13 cellular contexts compared by ENCODE assay signal in the genomic region with DNA sequence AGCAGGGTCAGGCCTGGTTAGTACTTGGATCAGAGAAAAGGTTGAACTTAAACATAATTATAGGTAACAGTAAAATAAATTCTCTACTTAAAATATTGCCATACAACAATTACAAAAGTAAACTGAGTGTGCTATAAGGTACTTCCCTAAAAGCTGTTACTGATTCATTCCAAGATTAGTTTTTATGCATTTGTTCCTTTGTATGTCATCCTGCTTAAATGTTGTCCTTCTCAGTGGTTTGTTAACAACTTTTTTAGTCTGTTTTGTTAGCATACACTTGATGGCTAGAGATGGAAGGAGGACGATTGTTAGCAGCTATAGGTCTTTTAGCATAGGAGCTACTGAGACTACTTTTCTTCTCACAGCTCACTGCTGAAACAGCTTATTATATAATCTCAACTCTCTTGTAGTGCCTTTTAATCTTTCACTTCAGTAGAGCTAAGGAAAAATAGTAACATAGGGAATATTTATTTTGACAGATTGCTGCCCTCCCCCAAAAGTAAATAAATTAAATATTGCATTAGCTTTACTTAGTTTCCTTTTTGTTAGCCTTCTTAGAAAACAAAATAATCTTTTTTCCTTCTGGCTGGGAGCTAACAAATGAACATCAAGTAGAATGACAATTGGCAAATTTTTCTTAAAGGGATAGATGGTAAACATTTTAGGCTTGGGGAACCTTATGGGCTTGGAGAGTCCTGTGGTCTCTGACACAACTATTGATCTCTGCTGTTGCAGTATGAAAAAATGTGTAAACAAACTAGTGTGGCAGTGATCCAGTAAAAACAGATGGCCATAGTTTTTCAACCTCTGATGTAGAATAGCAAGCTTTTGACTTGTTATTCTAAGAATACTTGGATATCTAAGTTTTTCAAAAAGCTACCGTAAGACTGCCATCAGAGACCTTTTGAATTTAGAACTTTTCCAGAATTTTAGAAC. TPM values are rescaled to one million over a fixed set of nuclear protein-coding genes. Genes with fewer than 3 reads are reported as not detected.
DNase-seq lines count a peak whose midpoint lies in the region; ATAC-seq and TF ChIP-seq lines count a peak whose summit lies in the region.
"Had no signal": no experiment of that assay in that cellular context is flagged by ENCODE, and none has a peak within 500 bp of the region (broad histone marks: within the 10 kb centered on the region; RNA-seq: fewer than 3 reads in every experiment).

No MANE protein-coding gene starts in this region.

- peak; percentile 54 for ATAC-seq in HG02840 (IDR thresholded peaks at IDR 0.05; ENCODE audit: low FRiP score, unreplicated experiment)
- ATAC-seq in GM21723 (IDR thresholded peaks at IDR 0.05; ENCODE audit: unreplicated experiment): no peak
- ATAC-seq: CD8-positive, alpha-beta T cell had no signal

- TF ChIP-seq CTCF in AG09319 (IDR thresholded peaks at IDR 0.05; ENCODE audit: low read depth, low read length): no peak
- no peak for TF ChIP-seq CTCF in brain microvascular endothelial cell (IDR thresholded peaks at IDR 0.05; ENCODE audit: low read depth, low read length, missing control alignments)
- no peak for TF ChIP-seq CTCF in coronary artery (IDR thresholded peaks at IDR 0.05)

- DNase-seq in AG09319 (ENCODE audit: extremely low read depth, low read depth) (peak; percentile 24), brain microvascular endothelial cell (peak; percentile 18), lung microvascular endothelial cell (ENCODE audit: low read depth in 2 of 2) (peak; percentile 6 to 20), DMS114 treated with DMSO at 0.1 percent for 48 hours (lab: John Stamatoyannopoulos, UW; ENCODE audit: unreplicated experiment) (no peak), coronary artery (ENCODE audit: low spot score) (no peak)
- DNase-seq in effector CD4-positive, alpha-beta T cell: no peak
- DNase-seq: CD8-positive, alpha-beta T cell; NCI-H1436 treated with DMSO at 0.1 percent for 48 hours; spleen; stimulated activated CD8-positive, alpha-beta memory T cell treated with anti-CD3 and anti-CD28 coated beads, Interleukin-4, amount 100 ng/mL, for 48 hours; T-helper 2 cell had no signal

- no peaks in the 10 kb centered on the region for H3K27me3 ChIP-seq in brain microvascular endothelial cell (replicated peaks)
- H3K27me3 ChIP-seq: spleen had no signal

- no peak overlapping the region for H3K4me3 ChIP-seq in brain microvascular endothelial cell (ENCODE audit: low read depth, low read length)
- H3K4me3 ChIP-seq in coronary artery: no peak overlapping the region
- H3K4me3 ChIP-seq: spleen had no signal

- peaks cover 19% of the 10 kb centered on the region for H3K36me3 ChIP-seq in brain microvascular endothelial cell (replicated peaks)

- in situ Hi-C loops in brain microvascular endothelial cell (cut with HindIII; ENCODE audit: low pct_ligation_motif_present, low sequenced_read_pairs): no loop called here

- H3K27ac ChIP-seq in brain microvascular endothelial cell (no peak overlapping the region), coronary artery (no peak overlapping the region)
- H3K27ac ChIP-seq: spleen had no signal

RNA-seq across cellular contexts. Expression of a gene that starts 39.5 kb away (rescaled TPM):
- 27.7 and 37.1 TPM in 2 replicates for total RNA-seq in lung microvascular endothelial cell

Comparison
In these comparisons a context has a peak if more than half of its experiments do, and no peak if none do; other contexts are left out.
1. DNase-seq: peak in AG09319 (single experiment), brain microvascular endothelial cell (single experiment) and lung microvascular endothelial cell (2 of 2); none in DMS114 treated with DMSO at 0.1 percent for 48 hours (single experiment), effector CD4-positive, alpha-beta T cell (single experiment) and coronary artery (single experiment).